Comparison of ENCODE assay signal across 21 cellular contexts in the genomic region with DNA sequence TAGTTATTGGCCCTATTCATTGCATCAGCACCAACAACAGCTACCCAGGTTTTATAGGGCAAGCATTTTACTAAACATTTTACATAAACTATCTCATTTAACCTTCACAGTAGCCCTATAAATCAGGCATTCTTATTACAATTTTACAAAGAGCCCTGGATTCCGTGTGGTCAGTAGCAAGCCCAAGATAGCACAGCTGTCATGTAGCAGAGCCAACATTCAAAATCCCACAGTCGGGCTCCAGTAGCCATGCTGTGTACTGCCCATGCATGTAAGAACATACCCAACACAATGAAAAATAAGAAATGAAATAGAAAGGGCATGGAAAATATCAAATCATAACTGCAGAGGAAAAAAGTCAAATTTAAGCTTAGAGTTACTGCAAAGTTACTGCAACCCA.
"Had no signal": no experiment of that assay in that cellular context is flagged by ENCODE, and none has a peak within 500 bp of the region (broad histone marks: within the 10 kb centered on the region; RNA-seq: fewer than 3 reads in every experiment).

No MANE protein-coding gene starts in this region.

- H3K4me1 ChIP-seq: left lung, lower lobe of right lung, right atrium auricular region, spleen, tibial nerve, uterus had no signal

- FAIRE-seq: keratinocyte, small intestine had no signal

- ATAC-seq: naive thymus-derived CD4-positive, alpha-beta T cell; natural killer cell treated with Interleukin-12 subunit alpha and Interleukin-12 subunit beta and Interleukin-15 and Interleukin-18, amount 100 ng/mL, for 72 hours; sciatic nerve; stimulated activated memory B cell treated with anti-CD40 and anti-IgM and Interleukin-4, amounts not matched to agents 10 μg/mL and 1 μg/mL and 100 μg/mL, for 72 hours; stimulated activated naive CD8-positive, alpha-beta T cell treated with anti-CD3 and anti-CD28 coated beads, Interleukin-15, amount 100 ng/mL, for 72 hours had no signal

- DNase-seq: left colon; left lung; lower lobe of right lung; naive thymus-derived CD4-positive, alpha-beta T cell; ovary; spleen; stimulated activated CD4-positive, alpha-beta T cell treated with anti-CD3 and anti-CD28 coated beads, Interleukin-2, amount 100 ng/mL, for 48 hours; stimulated activated CD4-positive, alpha-beta T cell treated with anti-CD3 and anti-CD28 coated beads, Interleukin-4, amount 100 ng/mL, for 4 hours; stimulated activated CD8-positive, alpha-beta memory T cell treated with anti-CD3 and anti-CD28 coated beads, Interleukin-4, amount 100 ng/mL, for 48 hours; stimulated activated naive CD4-positive, alpha-beta T cell treated with Interleukin-2 at 50 U/mL for 16 hours; stimulated activated naive CD8-positive, alpha-beta T cell treated with anti-CD3 and anti-CD28 coated beads, Interleukin-15, amount 100 ng/mL, for 72 hours; uterus had no signal

- H3K27ac Mint-ChIP-seq: naive thymus-derived CD4-positive, alpha-beta T cell; natural killer cell treated with Interleukin-12 subunit alpha and Interleukin-12 subunit beta and Interleukin-15 and Interleukin-18, amount 100 ng/mL, for 72 hours; progenitor cell of endocrine pancreas; stimulated activated memory B cell treated with anti-CD40 and anti-IgM and Interleukin-4, amounts not matched to agents 10 μg/mL and 1 μg/mL and 100 μg/mL, for 72 hours; stimulated activated naive CD8-positive, alpha-beta T cell treated with anti-CD3 and anti-CD28 coated beads, Interleukin-15, amount 100 ng/mL, for 72 hours; type B pancreatic cell had no signal

- H3K9me3 ChIP-seq: left lung, lower lobe of right lung, ovary, right atrium auricular region, spleen, tibial nerve, uterus had no signal

- H3K27me3 Mint-ChIP-seq: progenitor cell of endocrine pancreas; stimulated activated memory B cell treated with anti-CD40 and anti-IgM and Interleukin-4, amounts not matched to agents 10 μg/mL and 1 μg/mL and 100 μg/mL, for 72 hours; type B pancreatic cell had no signal

- H3K4me3 Mint-ChIP-seq: naive thymus-derived CD4-positive, alpha-beta T cell; natural killer cell treated with Interleukin-12 subunit alpha and Interleukin-12 subunit beta and Interleukin-15 and Interleukin-18, amount 100 ng/mL, for 72 hours; stimulated activated memory B cell treated with anti-CD40 and anti-IgM and Interleukin-4, amounts not matched to agents 10 μg/mL and 1 μg/mL and 100 μg/mL, for 72 hours; stimulated activated naive CD8-positive, alpha-beta T cell treated with anti-CD3 and anti-CD28 coated beads, Interleukin-15, amount 100 ng/mL, for 72 hours; type B pancreatic cell had no signal

- H3K27me3 ChIP-seq: left lung, ovary, right atrium auricular region, spleen, tibial nerve, uterus had no signal

- H3K36me3 ChIP-seq: left lung, lower lobe of right lung, ovary, right atrium auricular region, spleen, tibial nerve, uterus had no signal

- H3K36me3 Mint-ChIP-seq: naive thymus-derived CD4-positive, alpha-beta T cell; natural killer cell treated with Interleukin-12 subunit alpha and Interleukin-12 subunit beta and Interleukin-15 and Interleukin-18, amount 100 ng/mL, for 72 hours; stimulated activated memory B cell treated with anti-CD40 and anti-IgM and Interleukin-4, amounts not matched to agents 10 μg/mL and 1 μg/mL and 100 μg/mL, for 72 hours; type B pancreatic cell had no signal

- H3K4me3 ChIP-seq: left lung, lower lobe of right lung, ovary, right atrium auricular region, spleen, tibial nerve, uterus had no signal

- H3K4me1 Mint-ChIP-seq: naive thymus-derived CD4-positive, alpha-beta T cell; stimulated activated memory B cell treated with anti-CD40 and anti-IgM and Interleukin-4, amounts not matched to agents 10 μg/mL and 1 μg/mL and 100 μg/mL, for 72 hours; stimulated activated naive CD8-positive, alpha-beta T cell treated with anti-CD3 and anti-CD28 coated beads, Interleukin-15, amount 100 ng/mL, for 72 hours had no signal

- H3K27ac ChIP-seq: left lung, lower lobe of right lung, ovary, right atrium auricular region, spleen, tibial nerve, uterus had no signal

- H3K9me3 Mint-ChIP-seq: naive thymus-derived CD4-positive, alpha-beta T cell; natural killer cell treated with Interleukin-12 subunit alpha and Interleukin-12 subunit beta and Interleukin-15 and Interleukin-18, amount 100 ng/mL, for 72 hours; stimulated activated memory B cell treated with anti-CD40 and anti-IgM and Interleukin-4, amounts not matched to agents 10 μg/mL and 1 μg/mL and 100 μg/mL, for 72 hours; stimulated activated naive CD8-positive, alpha-beta T cell treated with anti-CD3 and anti-CD28 coated beads, Interleukin-15, amount 100 ng/mL, for 72 hours; type B pancreatic cell had no signal
